ENCODE assay signal across 9 cellular contexts in the genomic region with DNA sequence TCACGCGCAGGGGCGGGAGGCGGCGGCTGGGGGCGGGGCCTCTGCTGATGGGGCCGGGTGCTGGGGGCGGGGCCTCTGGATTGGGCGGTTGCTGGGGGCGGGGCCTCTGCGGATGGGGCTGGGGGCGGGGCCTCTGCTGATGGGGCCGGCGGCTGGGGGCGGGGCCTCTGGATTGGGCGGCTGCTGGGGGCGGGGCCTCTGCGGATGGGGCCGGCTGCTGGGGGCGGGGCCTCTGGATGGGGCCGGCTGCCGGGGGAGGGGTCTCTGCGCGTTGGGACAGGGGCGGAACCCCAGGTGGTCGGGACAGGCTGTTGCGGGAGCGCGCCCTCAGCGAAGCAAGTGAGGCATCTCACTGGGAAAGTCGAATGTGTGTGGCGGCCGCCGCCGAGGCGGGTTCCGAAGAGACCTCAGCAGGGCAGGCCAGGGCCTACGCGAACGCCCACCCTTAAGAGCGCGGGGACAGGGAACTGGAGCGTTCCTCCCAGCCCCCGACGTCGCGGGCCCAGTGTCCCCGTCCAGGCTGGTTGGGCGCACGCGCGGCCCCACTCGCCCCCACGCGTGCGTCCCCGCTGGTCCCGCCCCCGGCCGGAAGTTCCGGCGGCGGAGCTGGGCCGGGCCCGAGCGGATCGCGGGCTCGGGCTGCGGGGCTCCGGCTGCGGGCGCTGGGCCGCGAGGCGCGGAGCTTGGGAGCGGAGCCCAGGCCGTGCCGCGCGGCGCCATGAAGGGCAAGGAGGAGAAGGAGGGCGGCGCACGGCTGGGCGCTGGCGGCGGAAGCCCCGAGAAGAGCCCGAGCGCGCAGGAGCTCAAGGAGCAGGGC. TPM values are rescaled to one million over a fixed set of nuclear protein-coding genes. Genes with fewer than 3 reads are reported as not detected.
DNase-seq lines count a peak whose midpoint lies in the region; ATAC-seq, FAIRE-seq and TF ChIP-seq lines count a peak whose summit lies in the region.
"Had no signal": no experiment of that assay in that cellular context is flagged by ENCODE, and none has a peak within 500 bp of the region (broad histone marks: within the 10 kb centered on the region; RNA-seq: fewer than 3 reads in every experiment).

Gene STUB1, plus strand, starts transcription at position 603 of the 817 bp plus-strand sequence. Its CDS starts 116 bp downstream, at position 719.

- FAIRE-seq in frontal cortex (lab: Jason Lieb, UNC), result no peak
- FAIRE-seq: colon had no signal

- peak within 1 kb of the TSS; percentile 98 for H3K23ac ChIP-seq in neuronal stem cell (ENCODE audit: low read depth, low read length, poor library complexity)

- peak within 1 kb of the TSS; percentile 91 for H2BK5ac ChIP-seq in neuronal stem cell (ENCODE audit: low read length)

- peak within 1 kb of the TSS; percentile 92 for H2BK15ac ChIP-seq in neuronal stem cell (ENCODE audit: low read length)

- H3K36me3 ChIP-seq in KOPT-K1 (ENCODE audit: insufficient read depth, low read length) (peaks cover 31% of the 10 kb centered on the region), neuronal stem cell (replicated peaks in 1 of 2; ENCODE audit: control insufficient read depth in 2 of 2, insufficient read depth in 2 of 2, low read length in 2 of 2) (peaks cover 23 to 35% of the 10 kb centered on the region in 2 donors), stomach smooth muscle (ENCODE audit: control insufficient read depth in 2 of 2, insufficient read depth in 2 of 2, low read length in 2 of 2) (peaks cover 12 to 17% of the 10 kb centered on the region in 2 donors)

- H3K9me3 ChIP-seq in KOPT-K1 (ENCODE audit: insufficient read depth, low read length, poor library complexity, severe bottlenecking), result no peaks in the 10 kb centered on the region
- H3K9me3 ChIP-seq in neuronal stem cell (replicated peaks in 1 of 2; ENCODE audit: control insufficient read depth in 2 of 2, insufficient read depth in 1 of 2, low read depth in 1 of 2, low read length in 2 of 2), result peaks cover 0 to 2% of the 10 kb centered on the region in 2 donors
- H3K9me3 ChIP-seq in stomach smooth muscle (ENCODE audit: control insufficient read depth in 2 of 2, low read length in 2 of 2), result no peaks in the 10 kb centered on the region

- H3K18ac ChIP-seq in neuronal stem cell (ENCODE audit: low read length), result peak within 1 kb of the TSS; percentile 99

- peak within 1 kb of the TSS; percentile 86 for H2AK5ac ChIP-seq in neuronal stem cell (ENCODE audit: low read depth, low read length)

- peak within 1 kb of the TSS; percentile 94 for H3K9ac ChIP-seq in neuronal stem cell (ENCODE audit: low read depth, low read length, poor library complexity)
- H3K9ac ChIP-seq in stomach smooth muscle (ENCODE audit: low read length in 2 of 2), result peak within 1 kb of the TSS; percentile 75 to 80

- H2AFZ ChIP-seq in neuronal stem cell (ENCODE audit: low read length), result peak within 1 kb of the TSS; percentile 95

- H3K4me2 ChIP-seq in neuronal stem cell (ENCODE audit: insufficient read depth, low read length, poor library complexity, severe bottlenecking), result peak within 1 kb of the TSS; percentile 97

- H2BK12ac ChIP-seq in neuronal stem cell (ENCODE audit: low read length), result no peak within 1 kb of the TSS

- no peak within 1 kb of the TSS for H3K4ac ChIP-seq in neuronal stem cell (ENCODE audit: low read length)

- DNase-seq in SK-N-DZ (ENCODE audit: low spot score) (peak; percentile 88), frontal cortex (ENCODE audit: low spot score in 2 of 2) (peak; percentile 88 to 93), neuronal stem cell (ENCODE audit: low spot score) (peak; percentile 87)
- DNase-seq in activated naive CD4-positive, alpha-beta T cell treated with Interleukin-2 at 50 U/mL for 16 hours, result peak; percentile 88

- peaks cover 0 to 10% (median 0%) of the 10 kb centered on the region in 3 experiments for H3K27me3 ChIP-seq in neuronal stem cell (ENCODE audit: control insufficient read depth in 3 of 3, insufficient read depth in 3 of 3, low read depth in 1 of 3, low read length in 3 of 3)
- peaks cover 0 to 3% of the 10 kb centered on the region in 2 donors for H3K27me3 ChIP-seq in stomach smooth muscle (ENCODE audit: control insufficient read depth in 1 of 2, insufficient read depth in 2 of 2, low read length in 2 of 2)

- peak within 1 kb of the TSS; percentile 61 for H3K14ac ChIP-seq in neuronal stem cell (ENCODE audit: low read length)

- peak within 1 kb of the TSS; percentile 52 for H4K8ac ChIP-seq in neuronal stem cell (ENCODE audit: low read depth, low read length)

- H3K79me1 ChIP-seq in neuronal stem cell (ENCODE audit: low read depth, low read length), result peaks cover 30% of the 10 kb centered on the region

- H3K4me1 ChIP-seq in neuronal stem cell (ENCODE audit: control insufficient read depth in 2 of 2, insufficient read depth in 1 of 2, low read depth in 1 of 2, low read length in 2 of 2), result peaks cover 7 to 25% of the 10 kb centered on the region in 2 donors
- peaks cover 60% of the 10 kb centered on the region for H3K4me1 ChIP-seq in stomach smooth muscle (ENCODE audit: control insufficient read depth, insufficient read depth, low read length)

- H3K4me3 ChIP-seq in neuronal stem cell (ENCODE audit: low read length in 2 of 2), result peak within 1 kb of the TSS; percentile 87 to 98
- H3K4me3 ChIP-seq in stomach smooth muscle (ENCODE audit: low read length in 2 of 2), result peak within 1 kb of the TSS; percentile 81 to 83

- no CpG with 5 or more reads among the region's 93 CpGs for WGBS in neuronal stem cell (ENCODE audit: extremely low coverage in 2 of 2, insufficient read length in 2 of 2, insufficient replicate concordance in 1 of 2), 2 donors

- H4K91ac ChIP-seq in neuronal stem cell (ENCODE audit: low read depth, low read length, poor library complexity), result no peak within 1 kb of the TSS

- TF ChIP-seq CTCF in C4-2B (conservative IDR thresholded peaks at IDR 0.05), result no peak

- H2BK120ac ChIP-seq in neuronal stem cell (ENCODE audit: low read depth, low read length), result no peak within 1 kb of the TSS

- H3K27ac ChIP-seq in C4-2B (peak within 1 kb of the TSS; percentile 94), KOPT-K1 (ENCODE audit: low read depth, low read length, poor library complexity, severe bottlenecking) (peak within 1 kb of the TSS; percentile 72), neuronal stem cell (replicated peaks; ENCODE audit: low read length) (peak within 1 kb of the TSS; percentile 93), stomach smooth muscle (ENCODE audit: low read length) (peak within 1 kb of the TSS; percentile 67)

- ATAC-seq in GM21360 (IDR thresholded peaks at IDR 0.05; ENCODE audit: unreplicated experiment), result peak; percentile 31

RNA-seq across cellular contexts. Expression of gene STUB1, which starts in this region (rescaled TPM):
- polyA plus RNA-seq in SK-N-DZ (2014; cell fraction: cytosol; rRNA removed), result 140 and 159 TPM in 2 replicates
- 174 and 233 TPM in 2 replicates for polyA plus RNA-seq in SK-N-DZ (2014; cell fraction: nucleus; rRNA removed)
- 77.5 TPM for total RNA-seq in frontal cortex
- polyA plus RNA-seq in neuronal stem cell (2013, experiment 1 of 2), result 68.3 TPM
- 66.0 TPM for polyA plus RNA-seq in neuronal stem cell (2013, experiment 2 of 2)

Comparison
In these comparisons a context has a peak if more than half of its experiments do, and no peak if none do; other contexts are left out.
1. Peak in every context shown above with its lines: DNase-seq, ATAC-seq, H3K4me3 ChIP-seq and H3K27ac ChIP-seq.